In the genomic region with DNA sequence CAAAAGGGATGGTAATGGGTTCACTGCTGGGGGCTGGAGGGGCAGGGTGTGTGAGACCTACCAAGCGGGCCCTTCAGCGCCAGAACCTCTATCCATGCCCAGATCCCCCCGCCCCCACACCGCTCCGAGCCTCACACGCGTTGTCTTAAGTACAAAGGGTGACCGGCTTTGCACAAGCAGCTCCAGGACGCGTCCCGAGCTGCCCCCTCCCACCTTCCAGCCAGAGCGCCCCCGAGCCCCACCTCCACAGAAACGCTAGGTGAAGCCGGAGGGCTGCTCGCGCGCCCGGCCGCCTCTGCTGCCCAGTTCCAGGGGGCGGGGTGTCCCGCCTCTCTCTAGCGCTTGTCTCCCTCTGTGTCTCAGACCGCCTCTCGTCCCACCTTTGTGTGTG, we compare ENCODE assay signal across 1 cellular context.
TF ChIP-seq lines count a peak whose summit lies in the region.

No MANE protein-coding gene starts in this region.

TF ChIP-seq in WTC11, 78 proteins besides CTCF, POLR2A, EP300 and RAD21 (continued from another document):
- TF ChIP-seq, protein P1, sequence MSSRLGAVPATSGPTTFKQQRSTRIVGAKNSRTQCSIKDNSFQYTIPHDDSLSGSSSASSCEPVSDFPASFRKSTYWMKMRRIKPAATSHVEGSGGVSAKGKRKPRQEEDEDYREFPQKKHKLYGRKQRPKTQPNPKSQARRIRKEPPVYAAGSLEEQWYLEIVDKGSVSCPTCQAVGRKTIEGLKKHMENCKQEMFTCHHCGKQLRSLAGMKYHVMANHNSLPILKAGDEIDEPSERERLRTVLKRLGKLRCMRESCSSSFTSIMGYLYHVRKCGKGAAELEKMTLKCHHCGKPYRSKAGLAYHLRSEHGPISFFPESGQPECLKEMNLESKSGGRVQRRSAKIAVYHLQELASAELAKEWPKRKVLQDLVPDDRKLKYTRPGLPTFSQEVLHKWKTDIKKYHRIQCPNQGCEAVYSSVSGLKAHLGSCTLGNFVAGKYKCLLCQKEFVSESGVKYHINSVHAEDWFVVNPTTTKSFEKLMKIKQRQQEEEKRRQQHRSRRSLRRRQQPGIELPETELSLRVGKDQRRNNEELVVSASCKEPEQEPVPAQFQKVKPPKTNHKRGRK (CRISPR knock-in tag; IDR thresholded peaks at IDR 0.05; ENCODE audit: borderline replicate concordance): no peak
- no peak for TF ChIP-seq EMX1 (CRISPR knock-in tag; IDR thresholded peaks at IDR 0.05)
- no peak for TF ChIP-seq GABPB1 (CRISPR knock-in tag; IDR thresholded peaks at IDR 0.05)
- TF ChIP-seq, protein P2, sequence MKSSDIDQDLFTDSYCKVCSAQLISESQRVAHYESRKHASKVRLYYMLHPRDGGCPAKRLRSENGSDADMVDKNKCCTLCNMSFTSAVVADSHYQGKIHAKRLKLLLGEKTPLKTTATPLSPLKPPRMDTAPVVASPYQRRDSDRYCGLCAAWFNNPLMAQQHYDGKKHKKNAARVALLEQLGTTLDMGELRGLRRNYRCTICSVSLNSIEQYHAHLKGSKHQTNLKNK (CRISPR knock-in tag; IDR thresholded peaks at IDR 0.05): no peak
- TF ChIP-seq OVOL2 (CRISPR knock-in tag; IDR thresholded peaks at IDR 0.05; ENCODE audit: borderline replicate concordance): no peak
- TF ChIP-seq IRF2 (CRISPR knock-in tag; IDR thresholded peaks at IDR 0.05; ENCODE audit: borderline replicate concordance, low read depth): no peak
- TF ChIP-seq, protein P3, sequence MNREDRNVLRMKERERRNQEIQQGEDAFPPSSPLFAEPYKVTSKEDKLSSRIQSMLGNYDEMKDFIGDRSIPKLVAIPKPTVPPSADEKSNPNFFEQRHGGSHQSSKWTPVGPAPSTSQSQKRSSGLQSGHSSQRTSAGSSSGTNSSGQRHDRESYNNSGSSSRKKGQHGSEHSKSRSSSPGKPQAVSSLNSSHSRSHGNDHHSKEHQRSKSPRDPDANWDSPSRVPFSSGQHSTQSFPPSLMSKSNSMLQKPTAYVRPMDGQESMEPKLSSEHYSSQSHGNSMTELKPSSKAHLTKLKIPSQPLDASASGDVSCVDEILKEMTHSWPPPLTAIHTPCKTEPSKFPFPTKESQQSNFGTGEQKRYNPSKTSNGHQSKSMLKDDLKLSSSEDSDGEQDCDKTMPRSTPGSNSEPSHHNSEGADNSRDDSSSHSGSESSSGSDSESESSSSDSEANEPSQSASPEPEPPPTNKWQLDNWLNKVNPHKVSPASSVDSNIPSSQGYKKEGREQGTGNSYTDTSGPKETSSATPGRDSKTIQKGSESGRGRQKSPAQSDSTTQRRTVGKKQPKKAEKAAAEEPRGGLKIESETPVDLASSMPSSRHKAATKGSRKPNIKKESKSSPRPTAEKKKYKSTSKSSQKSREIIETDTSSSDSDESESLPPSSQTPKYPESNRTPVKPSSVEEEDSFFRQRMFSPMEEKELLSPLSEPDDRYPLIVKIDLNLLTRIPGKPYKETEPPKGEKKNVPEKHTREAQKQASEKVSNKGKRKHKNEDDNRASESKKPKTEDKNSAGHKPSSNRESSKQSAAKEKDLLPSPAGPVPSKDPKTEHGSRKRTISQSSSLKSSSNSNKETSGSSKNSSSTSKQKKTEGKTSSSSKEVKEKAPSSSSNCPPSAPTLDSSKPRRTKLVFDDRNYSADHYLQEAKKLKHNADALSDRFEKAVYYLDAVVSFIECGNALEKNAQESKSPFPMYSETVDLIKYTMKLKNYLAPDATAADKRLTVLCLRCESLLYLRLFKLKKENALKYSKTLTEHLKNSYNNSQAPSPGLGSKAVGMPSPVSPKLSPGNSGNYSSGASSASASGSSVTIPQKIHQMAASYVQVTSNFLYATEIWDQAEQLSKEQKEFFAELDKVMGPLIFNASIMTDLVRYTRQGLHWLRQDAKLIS (CRISPR knock-in tag; IDR thresholded peaks at IDR 0.05; ENCODE audit: borderline replicate concordance): no peak
TF ChIP-seq in WTC11: peak in this region for 0.
